ENCODE assay signal across 9 cellular contexts in the genomic region with DNA sequence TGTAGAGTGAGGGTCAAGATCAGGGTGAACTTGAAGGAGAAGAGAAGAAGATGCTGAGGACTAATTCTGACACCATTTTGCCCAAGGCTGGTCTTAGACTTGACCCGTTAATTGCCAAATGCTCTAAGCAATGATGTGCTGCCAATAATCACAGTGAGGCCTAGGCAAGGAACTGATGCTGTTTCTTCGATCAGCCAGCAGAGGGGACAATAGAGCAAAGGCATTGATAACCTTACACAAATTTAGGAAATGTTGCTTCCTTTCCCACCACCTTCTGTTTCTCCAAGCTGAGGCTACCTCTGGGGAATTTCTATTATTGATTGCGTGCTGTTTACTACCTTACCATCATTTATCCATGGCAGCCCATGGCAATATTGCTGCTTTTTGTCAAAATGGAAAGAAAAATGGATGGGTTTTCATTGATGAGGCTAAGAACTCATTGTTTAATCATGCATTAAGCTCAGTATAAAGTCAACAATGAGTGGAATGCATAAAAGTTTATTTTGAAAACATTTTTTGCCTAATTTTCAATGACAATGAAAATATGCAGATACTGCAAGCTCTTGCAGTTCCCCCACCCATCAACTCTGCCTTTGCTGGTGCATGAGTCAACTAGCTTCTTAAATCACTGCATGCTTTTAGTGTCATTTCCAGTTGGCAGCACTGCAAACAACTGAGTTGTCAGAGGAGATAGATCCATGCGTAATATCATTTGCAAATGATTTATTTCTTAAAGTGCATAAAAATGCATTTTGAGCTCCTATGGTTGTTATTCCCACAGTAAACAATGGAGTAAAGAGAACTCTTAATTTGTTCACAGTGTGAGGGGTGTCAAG.
DNase-seq lines count a peak whose midpoint lies in the region; FAIRE-seq and TF ChIP-seq lines count a peak whose summit lies in the region.
"Had no signal": no experiment of that assay in that cellular context is flagged by ENCODE, and none has a peak within 500 bp of the region (broad histone marks: within the 10 kb centered on the region; RNA-seq: fewer than 3 reads in every experiment).

No MANE protein-coding gene starts in this region.

- H3K9ac ChIP-seq in KMS-11 (no peak overlapping the region), SK-N-MC (ENCODE audit: insufficient read length) (no peak overlapping the region)

- H3K9me3 ChIP-seq in AG04450 (ENCODE audit: control insufficient read depth, insufficient read depth, low read length) (no peaks in the 10 kb centered on the region), SK-N-MC (ENCODE audit: low read depth, low read length) (no peaks in the 10 kb centered on the region)

- H3K4me3 ChIP-seq in AG04450 (ENCODE audit: low read depth, low read length) (no peak overlapping the region), KMS-11 (IDR thresholded peaks at IDR 0.05; ENCODE audit: insufficient read depth, low read depth, low read length) (no peak overlapping the region), SK-N-MC (no peak overlapping the region), fibroblast of pulmonary artery (replicated peaks; ENCODE audit: low read depth, low read length) (no peak overlapping the region), retinal pigment epithelial cell (ENCODE audit: low read length) (no peak overlapping the region)

- no peak for DNase-seq in AG04450 (ENCODE audit: low read depth, low spot score)
- DNase-seq in GM10248 (ENCODE audit: extremely low spot score), result peak; percentile 37
- no peak for DNase-seq in H54 (ENCODE audit: insufficient read length, low spot score)
- peak; percentile 22 for DNase-seq in SK-N-MC (ENCODE audit: low read depth, low spot score)
- peak; percentile 16 for DNase-seq in fibroblast of pulmonary artery (ENCODE audit: low read depth)
- DNase-seq in retinal pigment epithelial cell (ENCODE audit: low read depth), result no peak
- DNase-seq in GF-D8 (lab: John Stamatoyannopoulos, UW), result no peak
- DNase-seq: naive B cell had no signal

- TF ChIP-seq CTCF in AG04450 (IDR thresholded peaks at IDR 0.05; ENCODE audit: low read depth, low read length) (peak; percentile 87), GM10248 (IDR thresholded peaks at IDR 0.05; ENCODE audit: control extremely low read depth, extremely low read depth, low read depth, missing control alignments) (peak; percentile 65), KMS-11 (conservative IDR thresholded peaks at IDR 0.05; ENCODE audit: low read depth, low read length) (peak; percentile 69), fibroblast of pulmonary artery (IDR thresholded peaks at IDR 0.05; ENCODE audit: low read length, missing control alignments) (peak; percentile 57), retinal pigment epithelial cell (conservative IDR thresholded peaks at IDR 0.05; ENCODE audit: low read depth, low read length) (peak; percentile 93)

- H3K27me3 ChIP-seq in AG04450 (ENCODE audit: control insufficient read depth, insufficient read depth, low read length) (no peaks in the 10 kb centered on the region), KMS-11 (ENCODE audit: insufficient read depth, low read depth) (no peaks in the 10 kb centered on the region)

- H4K20me1 ChIP-seq in KMS-11 (ENCODE audit: insufficient read depth), result no peaks in the 10 kb centered on the region

- CTCF ChIA-PET in AG04450 (lab: Charles Lee), result interaction anchor here (0.6 to 5.3 kb wide), 22 partner anchors 10 to 1058 kb away, joined by 3 to 63 read pairs (median 4); partner anchors contain the start of gene NYAP2
- CTCF ChIA-PET in GM10248 (lab: Yijun Ruan, JAX), result interaction anchor here (0.7 to 3.2 kb wide), 13 partner anchors 9 to 379 kb away, joined by 3 to 26 read pairs (median 4); no protein-coding TSS in a partner anchor

- H3K4me2 ChIP-seq in KMS-11, result no peak overlapping the region

- H3K79me2 ChIP-seq in KMS-11 (ENCODE audit: insufficient read depth, low read depth), result no peaks in the 10 kb centered on the region

- TF ChIP-seq POLR2A in H54 (IDR thresholded peaks at IDR 0.05; ENCODE audit: low read depth, low read length), result no peak

- FAIRE-seq in H54 (lab: Jason Lieb, UNC), result peak; percentile 76

- no peaks in the 10 kb centered on the region for H3K4me1 ChIP-seq in KMS-11 (ENCODE audit: low read depth, poor library complexity, severe bottlenecking)

- POLR2A ChIA-PET in AG04450 (lab: Yijun Ruan, JAX) (no interaction called here), GM10248 (lab: Yijun Ruan, JAX) (no interaction called here)

- no peaks in the 10 kb centered on the region for H3K36me3 ChIP-seq in KMS-11 (ENCODE audit: insufficient read depth)
- no peaks in the 10 kb centered on the region for H3K36me3 ChIP-seq in SK-N-MC (ENCODE audit: insufficient read depth, low read length)

- no peak overlapping the region for H2AFZ ChIP-seq in KMS-11 (ENCODE audit: low read depth)

- H3K27ac ChIP-seq in AG04450 (ENCODE audit: low read depth, low read length) (no peak overlapping the region), KMS-11 (no peak overlapping the region), SK-N-MC (no peak overlapping the region)

Comparison
In these comparisons a context has a peak if more than half of its experiments do, and no peak if none do; other contexts are left out.
1. DNase-seq: peak in GM10248 (single experiment), SK-N-MC (single experiment) and fibroblast of pulmonary artery (single experiment); none in AG04450 (single experiment), H54 (single experiment), retinal pigment epithelial cell (single experiment) and GF-D8 (single experiment).
2. Peak in every context shown above with its lines, with median percentiles within 50 percentile points of each other: CTCF ChIP-seq.